ENCODE assay signal across 9 cellular contexts in genomic region chr4:1511441-1512041, GRCh38.
DNase-seq lines count a peak whose midpoint lies in the region; ATAC-seq and TF ChIP-seq lines count a peak whose summit lies in the region.
"Had no signal": no experiment of that assay in that cellular context is flagged by ENCODE, and none has a peak within 500 bp of the region (broad histone marks: within the 10 kb centered on the region; RNA-seq: fewer than 3 reads in every experiment).

No MANE protein-coding gene starts in this region.

- in situ Hi-C loops in transverse colon (cut with MboI; ENCODE audit: low pct_ligation_motif_present in 1 of 4, low pct_unique_long_range_greater_than_20kb in 1 of 4, low sequenced_read_pairs in 3 of 4), result no loop called here

- H3K27ac ChIP-seq in CD8-positive, alpha-beta T cell (ENCODE audit: low read depth, low read length), result no peak overlapping the region
- no peak overlapping the region for H3K27ac ChIP-seq in transverse colon

- ATAC-seq in CD8-positive, alpha-beta T cell, result peak; percentile 83
- peak; percentile 48 for ATAC-seq in mucosa of descending colon
- ATAC-seq in GM18511 (IDR thresholded peaks at IDR 0.05; ENCODE audit: unreplicated experiment), result no peak
- ATAC-seq in HG02623 (IDR thresholded peaks at IDR 0.05; ENCODE audit: unreplicated experiment), result no peak

- peaks cover 5% of the 10 kb centered on the region for H3K27me3 ChIP-seq in CD8-positive, alpha-beta T cell (ENCODE audit: insufficient read depth, low read length)
- H3K27me3 ChIP-seq in NT2/D1 (ENCODE audit: insufficient read depth, insufficient read length), result peaks cover 17% of the 10 kb centered on the region
- peaks cover 60% of the 10 kb centered on the region for H3K27me3 ChIP-seq in transverse colon

- intact Hi-C loops in CD8-positive, alpha-beta T cell (cut with DNase I, micrococcal nuclease), result loop anchor here in 1 of 2 experiments (5.0 kb wide), 2 partner anchors 36 to 379 kb away; no protein-coding TSS in a partner anchor
- intact Hi-C loops in mucosa of descending colon (cut with DNase I, micrococcal nuclease) (no loop called here), transverse colon (cut with DNase I; ENCODE audit: low total_unique reads) (no loop called here)

- H3K9ac ChIP-seq in NT2/D1 (ENCODE audit: insufficient read length, low read depth), result no peak overlapping the region

- DNase-seq in CD8-positive, alpha-beta T cell, result peak in 1 of 7 experiments; percentile 62
- DNase-seq in NT2/D1 (ENCODE audit: low read depth, low spot score) (peak; percentile 11), mucosa of descending colon (peak in 2 of 3 donors; percentile 14 to 53), transverse colon (no peak), KG1 (lab: John Stamatoyannopoulos, UW) (no peak)
- DNase-seq in effector CD8-positive, alpha-beta T cell (lab: John Stamatoyannopoulos, UW), result peak; percentile 7

- no peaks in the 10 kb centered on the region for H3K36me3 ChIP-seq in CD8-positive, alpha-beta T cell (ENCODE audit: insufficient read depth, low read length)
- H3K36me3 ChIP-seq in NT2/D1 (ENCODE audit: insufficient read depth, insufficient read length, low read length) (no peaks in the 10 kb centered on the region), mucosa of descending colon (ENCODE audit: low read depth) (no peaks in the 10 kb centered on the region), transverse colon (no peaks in the 10 kb centered on the region)

- peak overlapping the region; percentile 38 for H3K4me3 Mint-ChIP-seq in CD8-positive, alpha-beta T cell
- H3K4me3 Mint-ChIP-seq: mesothelial cell of epicardium had no signal

- POLR2A ChIA-PET in CD8-positive, alpha-beta T cell (lab: Charles Lee), result no interaction called here

- H3K27me3 Mint-ChIP-seq in CD8-positive, alpha-beta T cell (ENCODE audit: low read depth), result peaks cover 9% of the 10 kb centered on the region

- H3K36me3 Mint-ChIP-seq in CD8-positive, alpha-beta T cell, result no peaks in the 10 kb centered on the region
- H3K36me3 Mint-ChIP-seq: mesothelial cell of epicardium had no signal

- WGBS in transverse colon (ENCODE audit: low coverage in 1 of 2), 2 donors, result 93% methylated on average over 13 of the region's 22 CpGs; no CpG with 5 or more reads in 1 of the 2 donors

- TF ChIP-seq POLR2A in transverse colon (IDR thresholded peaks at IDR 0.05), result no peak

- H3K27ac Mint-ChIP-seq in CD8-positive, alpha-beta T cell, result no peak overlapping the region
- H3K27ac Mint-ChIP-seq: mesothelial cell of epicardium had no signal

- peaks cover 4% of the 10 kb centered on the region for H3K4me1 ChIP-seq in CD8-positive, alpha-beta T cell (ENCODE audit: insufficient read depth, low read length)
- H3K4me1 ChIP-seq in NT2/D1 (ENCODE audit: insufficient read depth, insufficient read length), result peaks cover 5% of the 10 kb centered on the region
- peaks cover 2% of the 10 kb centered on the region for H3K4me1 ChIP-seq in mucosa of descending colon (ENCODE audit: low read depth)
- H3K4me1 ChIP-seq in transverse colon, result peaks cover 0 to 9% (median 0%) of the 10 kb centered on the region in 4 donors

- no peak overlapping the region for H3K4me3 ChIP-seq in CD8-positive, alpha-beta T cell (ENCODE audit: low read depth, low read length)
- no peak overlapping the region for H3K4me3 ChIP-seq in NT2/D1 (ENCODE audit: insufficient read length, low read depth)
- no peak overlapping the region for H3K4me3 ChIP-seq in mucosa of descending colon
- no peak overlapping the region for H3K4me3 ChIP-seq in transverse colon

- no peaks in the 10 kb centered on the region for H3K4me1 Mint-ChIP-seq in CD8-positive, alpha-beta T cell (ENCODE audit: low read depth)

- CTCF ChIA-PET in CD8-positive, alpha-beta T cell (lab: Charles Lee), result interaction anchor here (1.1 to 2.5 kb wide), 2 partner anchors 118 to 156 kb away, joined by 3 to 8 read pairs; no protein-coding TSS in a partner anchor

- H3K9me3 ChIP-seq in CD8-positive, alpha-beta T cell (ENCODE audit: low read length), result no peaks in the 10 kb centered on the region
- no peaks in the 10 kb centered on the region; the same call in 1 of the 2 replicates for H3K9me3 ChIP-seq in NT2/D1 (ENCODE audit: insufficient read depth, low read length)
- no peaks in the 10 kb centered on the region for H3K9me3 ChIP-seq in mucosa of descending colon
- H3K9me3 ChIP-seq in transverse colon, result no peaks in the 10 kb centered on the region

- H3K9me3 Mint-ChIP-seq in CD8-positive, alpha-beta T cell, result no peaks in the 10 kb centered on the region
- H3K9me3 Mint-ChIP-seq: mesothelial cell of epicardium had no signal

- TF ChIP-seq EP300 in transverse colon (IDR thresholded peaks at IDR 0.05; ENCODE audit: low read depth), result no peak

- TF ChIP-seq CTCF in CD8-positive, alpha-beta T cell (IDR thresholded peaks at IDR 0.05), result no peak
- TF ChIP-seq CTCF in mucosa of descending colon (IDR thresholded peaks at IDR 0.05) (no peak), transverse colon (IDR thresholded peaks at IDR 0.05) (no peak)

Comparison
In these comparisons a context has a peak if more than half of its experiments do, and no peak if none do; other contexts are left out.
1. ATAC-seq: peak in CD8-positive, alpha-beta T cell (single experiment) and mucosa of descending colon (single experiment); none in GM18511 (single experiment) and HG02623 (single experiment).
2. DNase-seq: peak in NT2/D1 (single experiment), effector CD8-positive, alpha-beta T cell (single experiment) and mucosa of descending colon (2 of 3); none in transverse colon (single experiment) and KG1 (single experiment).